ENCODE assay signal across 8 cellular contexts in the genomic region with DNA sequence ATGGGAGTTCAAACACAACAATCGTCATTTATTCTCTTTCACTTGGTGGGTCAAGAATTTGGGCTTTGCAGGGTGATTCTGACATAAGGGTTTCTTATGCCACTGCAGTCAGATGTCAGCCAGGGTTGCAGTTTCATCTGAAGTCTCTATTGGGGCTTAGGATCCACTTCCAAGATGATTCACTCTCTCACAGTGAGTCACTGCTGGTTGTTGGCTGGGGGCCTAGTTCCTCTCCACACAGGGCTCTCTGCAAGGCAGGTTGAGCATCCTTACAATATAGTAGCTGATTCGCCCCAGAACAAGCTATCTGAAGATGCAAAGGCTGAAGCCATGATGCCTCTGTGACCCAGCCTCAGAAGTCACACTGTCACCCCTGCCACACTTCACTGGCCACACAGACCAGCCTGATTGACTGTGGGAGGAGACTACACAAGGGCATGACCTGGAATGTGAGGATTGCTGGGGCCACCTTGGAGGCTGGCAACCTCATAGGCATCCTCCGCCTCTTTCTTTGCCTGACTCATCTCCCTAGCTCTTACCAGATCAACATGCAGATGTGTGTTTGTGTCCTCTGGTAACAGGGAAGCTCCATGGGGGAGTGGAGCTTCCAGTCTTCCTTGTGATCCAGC. TPM values are rescaled to one million over a fixed set of nuclear protein-coding genes. Genes with fewer than 3 reads are reported as not detected.
DNase-seq lines count a peak whose midpoint lies in the region; ATAC-seq and TF ChIP-seq lines count a peak whose summit lies in the region.

No MANE protein-coding gene starts in this region.

- POLR2A ChIA-PET in AG04449 (lab: Yijun Ruan, JAX): no interaction called here

- CTCF ChIA-PET in AG04449 (lab: Yijun Ruan, JAX): no interaction called here

- no peaks in the 10 kb centered on the region for H4K20me1 ChIP-seq in GM23338 (replicated peaks; ENCODE audit: insufficient read depth)

- H3F3A ChIP-seq in GM23338 (replicated peaks; ENCODE audit: low read depth): 0 out of 2 replicates have a peak, but pooled peaks cover 8% of the 10 kb centered on the region

- H3K36me3 Mint-ChIP-seq in activated T-helper 2 cell treated with anti-CD3 and anti-CD28 coated beads, Interferon-gamma antibody, Interleukin-2, Interleukin-4, amounts not matched to agents 10 μg/mL and 5 μg/mL and 100 μg/mL, durations not matched to agents 14 hours and 24 hours and 36 hours (ENCODE audit: low read depth): peaks cover 52% of the 10 kb centered on the region
- H3K36me3 Mint-ChIP-seq in GM23338 (ENCODE audit: low read depth): peaks cover 2% of the 10 kb centered on the region; the same call in 2 of the 3 replicates

- peak overlapping the region; percentile 81 for H3K27ac Mint-ChIP-seq in activated T-helper 2 cell treated with anti-CD3 and anti-CD28 coated beads, Interferon-gamma antibody, Interleukin-2, Interleukin-4, amounts not matched to agents 10 μg/mL and 5 μg/mL and 100 μg/mL, durations not matched to agents 14 hours and 24 hours and 36 hours
- H3K27ac Mint-ChIP-seq in stimulated activated naive CD8-positive, alpha-beta T cell treated with anti-CD3 and anti-CD28 coated beads, Interleukin-15, amount 100 ng/mL, for 72 hours: peak overlapping the region; percentile 67 to 86
- H3K27ac Mint-ChIP-seq in GM23338: no peak overlapping the region

- H3K4me1 ChIP-seq in GM23338 (ENCODE audit: insufficient read depth): 0 out of 2 replicates have a peak, but pooled peaks cover 3% of the 10 kb centered on the region
- H3K4me1 ChIP-seq in right cardiac atrium (ENCODE audit: control insufficient read depth, insufficient read depth, low read length): no peaks in the 10 kb centered on the region

- peak; percentile 52 for DNase-seq in AG04449 (ENCODE audit: low read depth, low spot score)
- DNase-seq in activated T-helper 2 cell treated with anti-CD3 and anti-CD28 coated beads, Interferon-gamma antibody, Interleukin-2, Interleukin-4, amounts not matched to agents 10 μg/mL and 5 μg/mL and 100 μg/mL, durations not matched to agents 14 hours and 24 hours and 36 hours (ENCODE audit: low spot score): peak; percentile 31
- DNase-seq in kidney glomerular epithelial cell (lab: John Stamatoyannopoulos, UW): peak; percentile 54
- peak; percentile 69 to 83 for DNase-seq in stimulated activated naive CD8-positive, alpha-beta T cell treated with anti-CD3 and anti-CD28 coated beads, Interleukin-15, amount 100 ng/mL, for 72 hours
- DNase-seq in GM23338 (ENCODE audit: low spot score): no peak
- DNase-seq in right cardiac atrium: no peak

- peaks cover 46% of the 10 kb centered on the region for H3K4me1 Mint-ChIP-seq in activated T-helper 2 cell treated with anti-CD3 and anti-CD28 coated beads, Interferon-gamma antibody, Interleukin-2, Interleukin-4, amounts not matched to agents 10 μg/mL and 5 μg/mL and 100 μg/mL, durations not matched to agents 14 hours and 24 hours and 36 hours (ENCODE audit: low read depth)
- H3K4me1 Mint-ChIP-seq in stimulated activated naive CD8-positive, alpha-beta T cell treated with anti-CD3 and anti-CD28 coated beads, Interleukin-15, amount 100 ng/mL, for 72 hours: peaks cover 83% of the 10 kb centered on the region
- peaks cover 7% of the 10 kb centered on the region for H3K4me1 Mint-ChIP-seq in GM23338

- H3K4me3 ChIP-seq in AG04449 (ENCODE audit: low read depth, low read length) (no peak overlapping the region), GM23338 (no peak overlapping the region), right cardiac atrium (ENCODE audit: low read length) (no peak overlapping the region)

- WGBS in right cardiac atrium: 76% methylated on average over 3 of the region's 3 CpGs

- no peaks in the 10 kb centered on the region for H3K9me2 ChIP-seq in GM23338 (ENCODE audit: insufficient read depth)

- peak; percentile 62 for ATAC-seq in stimulated activated naive CD8-positive, alpha-beta T cell treated with anti-CD3 and anti-CD28 coated beads, Interleukin-15, amount 100 ng/mL, for 72 hours
- ATAC-seq in GM23338: no peak
- no peak for ATAC-seq in right cardiac atrium
- ATAC-seq in GM18498 (IDR thresholded peaks at IDR 0.05; ENCODE audit: unreplicated experiment): no peak

- no peaks in the 10 kb centered on the region; the same call in 1 of the 2 replicates for H3K27me3 ChIP-seq in GM23338 (ENCODE audit: insufficient read depth)
- H3K27me3 ChIP-seq in right cardiac atrium (ENCODE audit: control insufficient read depth, insufficient read depth): no peaks in the 10 kb centered on the region

- no peaks in the 10 kb centered on the region; the same call in 1 of the 2 replicates for H3K36me3 ChIP-seq in GM23338 (ENCODE audit: insufficient read depth)

- TF ChIP-seq CTCF in AG04449 (IDR thresholded peaks at IDR 0.05; ENCODE audit: insufficient read depth, low read length, missing control alignments): no peak
- no peak for TF ChIP-seq CTCF in GM23338 (conservative IDR thresholded peaks at IDR 0.05; ENCODE audit: low read depth in 2 of 2)

- no peak for TF ChIP-seq EP300 in Ishikawa (IDR thresholded peaks at IDR 0.05; ENCODE audit: borderline replicate concordance)

- H3K27ac ChIP-seq in GM23338 (ENCODE audit: low read depth) (no peak overlapping the region), right cardiac atrium (ENCODE audit: low read length) (no peak overlapping the region)

- H3K27me3 Mint-ChIP-seq in activated T-helper 2 cell treated with anti-CD3 and anti-CD28 coated beads, Interferon-gamma antibody, Interleukin-2, Interleukin-4, amounts not matched to agents 10 μg/mL and 5 μg/mL and 100 μg/mL, durations not matched to agents 14 hours and 24 hours and 36 hours (ENCODE audit: low read depth): no peaks in the 10 kb centered on the region
- no peaks in the 10 kb centered on the region for H3K27me3 Mint-ChIP-seq in stimulated activated naive CD8-positive, alpha-beta T cell treated with anti-CD3 and anti-CD28 coated beads, Interleukin-15, amount 100 ng/mL, for 72 hours
- peaks cover 9% of the 10 kb centered on the region for H3K27me3 Mint-ChIP-seq in GM23338 (ENCODE audit: insufficient read depth, low read depth, poor library complexity)

- H3K4me2 ChIP-seq in GM23338: no peak overlapping the region

- no peaks in the 10 kb centered on the region for H3K79me2 ChIP-seq in GM23338 (replicated peaks; ENCODE audit: insufficient read depth)

- H3K9me3 Mint-ChIP-seq in activated T-helper 2 cell treated with anti-CD3 and anti-CD28 coated beads, Interferon-gamma antibody, Interleukin-2, Interleukin-4, amounts not matched to agents 10 μg/mL and 5 μg/mL and 100 μg/mL, durations not matched to agents 14 hours and 24 hours and 36 hours: peaks cover 23% of the 10 kb centered on the region
- H3K9me3 Mint-ChIP-seq in stimulated activated naive CD8-positive, alpha-beta T cell treated with anti-CD3 and anti-CD28 coated beads, Interleukin-15, amount 100 ng/mL, for 72 hours: peaks cover 12 to 16% of the 10 kb centered on the region in 2 donors
- H3K9me3 Mint-ChIP-seq in GM23338: peaks cover 3% of the 10 kb centered on the region; the same call in 1 of the 3 replicates

- H2AFZ ChIP-seq in GM23338: no peak overlapping the region

- no peak overlapping the region for H3K4me3 Mint-ChIP-seq in activated T-helper 2 cell treated with anti-CD3 and anti-CD28 coated beads, Interferon-gamma antibody, Interleukin-2, Interleukin-4, amounts not matched to agents 10 μg/mL and 5 μg/mL and 100 μg/mL, durations not matched to agents 14 hours and 24 hours and 36 hours (ENCODE audit: low read depth)
- H3K4me3 Mint-ChIP-seq in stimulated activated naive CD8-positive, alpha-beta T cell treated with anti-CD3 and anti-CD28 coated beads, Interleukin-15, amount 100 ng/mL, for 72 hours: peak overlapping the region; percentile 43 to 65
- no peak overlapping the region for H3K4me3 Mint-ChIP-seq in GM23338

- no peak for TF ChIP-seq RAD21 in Ishikawa (IDR thresholded peaks at IDR 0.05; ENCODE audit: low read depth)

- H3K9me3 ChIP-seq in right cardiac atrium (ENCODE audit: control insufficient read depth, low read length): no peaks in the 10 kb centered on the region

- intact Hi-C loops in activated T-helper 2 cell treated with anti-CD3 and anti-CD28 coated beads, Interferon-gamma antibody, Interleukin-2, Interleukin-4, amounts not matched to agents 10 μg/mL and 5 μg/mL and 100 μg/mL, durations not matched to agents 14 hours and 24 hours and 36 hours (cut with micrococcal nuclease): loop anchor here (1.0 kb wide), 1 partner anchor 27 kb away; no protein-coding TSS in a partner anchor
- intact Hi-C loops in right cardiac atrium (cut with DNase I): loop anchor here in 1 of 4 donors (10.0 kb wide), 1 partner anchor 363 kb away; a partner anchor contains a TSS

TF ChIP-seq in Ishikawa, 13 proteins besides CTCF, POLR2A, EP300 and RAD21 (continues in another document):
- no peak for TF ChIP-seq YY1 (IDR thresholded peaks at IDR 0.05; ENCODE audit: low read depth)
- no peak for TF ChIP-seq FOXM1 (IDR thresholded peaks at IDR 0.05; ENCODE audit: borderline replicate concordance, low read depth)
- TF ChIP-seq ZBTB7A (IDR thresholded peaks at IDR 0.05; ENCODE audit: low read depth): no peak
- no peak for TF ChIP-seq CEBPB (IDR thresholded peaks at IDR 0.05)

TF ChIP-seq in GM23338, 12 proteins besides CTCF, POLR2A, EP300 and RAD21 (continues in another document):
- no peak for TF ChIP-seq NANOG (IDR thresholded peaks at IDR 0.05; ENCODE audit: borderline replicate concordance)

RNA-seq across cellular contexts. Expression of a gene that starts 4.5 kb away (rescaled TPM):
- 52.6 and 57.2 TPM in 2 replicates for total RNA-seq in activated T-helper 2 cell treated with anti-CD3 and anti-CD28 coated beads, Interferon-gamma antibody, Interleukin-2, Interleukin-4, amounts not matched to agents 10 μg/mL and 5 μg/mL and 100 μg/mL, durations not matched to agents 14 hours and 24 hours and 36 hours
- 24.7 and 36.8 TPM in 2 replicates for total RNA-seq in GM23338 (2014; rRNA removed; shearing (Covaris generic))
- polyA plus RNA-seq in GM23338 (2016; fragmentation: Nextera tagmentation; extraction: Ambion mirVana) (48.3 and 48.9 TPM in 2 replicates), right cardiac atrium (30.3 TPM)
- 10 to 100 TPM; 17.7 to 26.6 (median 22.5) TPM for total RNA-seq in right cardiac atrium

RNA-seq across cellular contexts. Expression of a gene that starts 33.1 kb away (rescaled TPM):
- 29.7 and 36.4 TPM in 2 replicates for total RNA-seq in activated T-helper 2 cell treated with anti-CD3 and anti-CD28 coated beads, Interferon-gamma antibody, Interleukin-2, Interleukin-4, amounts not matched to agents 10 μg/mL and 5 μg/mL and 100 μg/mL, durations not matched to agents 14 hours and 24 hours and 36 hours
- total RNA-seq in GM23338 (2014; rRNA removed; shearing (Covaris generic)): 13.5 and 20.1 TPM in 2 replicates
- 6.9 and 8.3 TPM in 2 replicates for polyA plus RNA-seq in GM23338 (2016; fragmentation: Nextera tagmentation; extraction: Ambion mirVana)
- 1 to 10 TPM; 1.0 to 2.0 (median 1.3) TPM for total RNA-seq in right cardiac atrium
- polyA plus RNA-seq in right cardiac atrium: 0.16 TPM

RNA-seq across cellular contexts. Expression of a gene that starts 42.5 kb away (rescaled TPM):
- 113 and 114 TPM in 2 replicates for total RNA-seq in activated T-helper 2 cell treated with anti-CD3 and anti-CD28 coated beads, Interferon-gamma antibody, Interleukin-2, Interleukin-4, amounts not matched to agents 10 μg/mL and 5 μg/mL and 100 μg/mL, durations not matched to agents 14 hours and 24 hours and 36 hours
- 31.2 and 39.7 TPM in 2 replicates for total RNA-seq in GM23338 (2014; rRNA removed; shearing (Covaris generic))
- 33.3 and 36.3 TPM in 2 replicates for polyA plus RNA-seq in GM23338 (2016; fragmentation: Nextera tagmentation; extraction: Ambion mirVana)
- total RNA-seq in right cardiac atrium: 10 to 100 TPM; 42.9 to 68.4 (median 62.7) TPM
- polyA plus RNA-seq in right cardiac atrium: 96.2 TPM

Comparison
In these comparisons a context has a peak if more than half of its experiments do, and no peak if none do; other contexts are left out.
1. DNase-seq: peak in AG04449 (single experiment), activated T-helper 2 cell treated with anti-CD3 and anti-CD28 coated beads, Interferon-gamma antibody, Interleukin-2, Interleukin-4, amounts not matched to agents 10 μg/mL and 5 μg/mL and 100 μg/mL, durations not matched to agents 14 hours and 24 hours and 36 hours (single experiment), kidney glomerular epithelial cell (single experiment) and stimulated activated naive CD8-positive, alpha-beta T cell treated with anti-CD3 and anti-CD28 coated beads, Interleukin-15, amount 100 ng/mL, for 72 hours (2 of 2); none in GM23338 (single experiment) and right cardiac atrium (0 of 3).
2. H3K4me3 Mint-ChIP-seq: peak in stimulated activated naive CD8-positive, alpha-beta T cell treated with anti-CD3 and anti-CD28 coated beads, Interleukin-15, amount 100 ng/mL, for 72 hours (2 of 2); none in activated T-helper 2 cell treated with anti-CD3 and anti-CD28 coated beads, Interferon-gamma antibody, Interleukin-2, Interleukin-4, amounts not matched to agents 10 μg/mL and 5 μg/mL and 100 μg/mL, durations not matched to agents 14 hours and 24 hours and 36 hours (single experiment) and GM23338 (single experiment).